Comparison of ENCODE assay signal across 18 cellular contexts in genomic region chr14:92787554-92787953, GRCh38. TPM values are rescaled to one million over a fixed set of nuclear protein-coding genes. Genes with fewer than 3 reads are reported as not detected.
A peak's percentile ranks its signal among the peaks of the same experiment; 100 is the strongest.
DNase-seq lines count a peak whose midpoint lies in the region; ATAC-seq and TF ChIP-seq lines count a peak whose summit lies in the region.
"Had no signal": no experiment of that assay in that cellular context is flagged by ENCODE, and none has a peak within 500 bp of the region (broad histone marks: within the 10 kb centered on the region; RNA-seq: fewer than 3 reads in every experiment).

No MANE protein-coding gene starts in this region.

- intact Hi-C loops in testis (cut with DNase I; ENCODE audit: low total_unique reads) = loop anchor here (10.0 kb wide), 1 partner anchor 103 kb away; no protein-coding TSS in a partner anchor

- 94 to 95% methylated on average over 2 of the region's 2 CpGs for WGBS in testis, 2 donors

- no peak overlapping the region for H3K4me2 ChIP-seq in GM23338

- peaks cover 26% of the 10 kb centered on the region for H3K4me1 Mint-ChIP-seq in activated naive CD8-positive, alpha-beta T cell treated with anti-CD3 and anti-CD28 coated beads, Interleukin-2, amount 50 U/mL, for 24 hours
- peaks cover 8% of the 10 kb centered on the region for H3K4me1 Mint-ChIP-seq in activated naive CD8-positive, alpha-beta T cell treated with anti-CD3 and anti-CD28 coated beads for 36 hours
- H3K4me1 Mint-ChIP-seq in GM23338 = peaks cover 7% of the 10 kb centered on the region; the same call in 2 of the 3 replicates
- H3K4me1 Mint-ChIP-seq in activated T-helper 17 cell treated with anti-CD3 and anti-CD28 coated beads, Interleukin-2, amount 50 U/mL, for 72 hours = no peaks in the 10 kb centered on the region
- H3K4me1 Mint-ChIP-seq: CD8-positive, alpha-beta memory T cell; H9 had no signal

- peaks cover 4% of the 10 kb centered on the region; the same call in 1 of the 2 replicates for H3K9me2 ChIP-seq in GM23338 (ENCODE audit: insufficient read depth)

- H2AFZ ChIP-seq in GM23338 = 0 out of 2 replicates have a peak overlapping the region, but pooled peaks have one; percentile 18
- H2AFZ ChIP-seq: GM23248 had no signal

- no peaks in the 10 kb centered on the region for H3K79me2 ChIP-seq in GM23338 (replicated peaks; ENCODE audit: insufficient read depth)

- ATAC-seq in activated naive CD8-positive, alpha-beta T cell treated with anti-CD3 and anti-CD28 coated beads, Interleukin-2, amount 50 U/mL, for 24 hours = peak; percentile 63
- ATAC-seq in GM23338 (no peak), HG03039 (IDR thresholded peaks at IDR 0.05; ENCODE audit: unreplicated experiment) (no peak)
- peak; percentile 65 for ATAC-seq in activated T-helper 17 cell treated with anti-CD3 and anti-CD28 coated beads, Interleukin-2, amount 50 U/mL, for 72 hours (replicated peaks)
- ATAC-seq: GM12878, HCT116 had no signal

- no peaks in the 10 kb centered on the region for H3K9me3 ChIP-seq in testis

- peaks cover 11% of the 10 kb centered on the region for H3K36me3 Mint-ChIP-seq in activated naive CD8-positive, alpha-beta T cell treated with anti-CD3 and anti-CD28 coated beads, Interleukin-2, amount 50 U/mL, for 24 hours (ENCODE audit: low read depth)
- peaks cover 10% of the 10 kb centered on the region for H3K36me3 Mint-ChIP-seq in activated naive CD8-positive, alpha-beta T cell treated with anti-CD3 and anti-CD28 coated beads for 36 hours
- peaks cover 5% of the 10 kb centered on the region; the same call in 2 of the 3 replicates for H3K36me3 Mint-ChIP-seq in GM23338 (ENCODE audit: low read depth)
- H3K36me3 Mint-ChIP-seq in activated T-helper 17 cell treated with anti-CD3 and anti-CD28 coated beads, Interleukin-2, amount 50 U/mL, for 72 hours (ENCODE audit: low read depth) = no peaks in the 10 kb centered on the region

- no peak overlapping the region for H3K4me3 Mint-ChIP-seq in activated naive CD8-positive, alpha-beta T cell treated with anti-CD3 and anti-CD28 coated beads, Interleukin-2, amount 50 U/mL, for 24 hours
- no peak overlapping the region for H3K4me3 Mint-ChIP-seq in activated naive CD8-positive, alpha-beta T cell treated with anti-CD3 and anti-CD28 coated beads for 36 hours
- H3K4me3 Mint-ChIP-seq in GM23338 = no peak overlapping the region
- no peak overlapping the region for H3K4me3 Mint-ChIP-seq in activated T-helper 17 cell treated with anti-CD3 and anti-CD28 coated beads, Interleukin-2, amount 50 U/mL, for 72 hours
- H3K4me3 Mint-ChIP-seq: CD4-positive, CD25-positive, alpha-beta regulatory T cell; CD8-positive, alpha-beta memory T cell; H9 had no signal

- H3K4me1 ChIP-seq in GM23338 (ENCODE audit: insufficient read depth) (no peaks in the 10 kb centered on the region; the same call in 1 of the 2 replicates), testis (peaks cover 19% of the 10 kb centered on the region)

- H3K4me3 ChIP-seq in GM23338 = no peak overlapping the region
- H3K4me3 ChIP-seq in testis = no peak overlapping the region
- H3K4me3 ChIP-seq: GM12878, GM23248 had no signal

- H3K27ac ChIP-seq in GM23338 (ENCODE audit: low read depth) (no peak overlapping the region), testis (peak overlapping the region; percentile 48 to 74)
- H3K27ac ChIP-seq: C4-2B, GM23248 had no signal

- no peaks in the 10 kb centered on the region for H3K27me3 Mint-ChIP-seq in activated naive CD8-positive, alpha-beta T cell treated with anti-CD3 and anti-CD28 coated beads, Interleukin-2, amount 50 U/mL, for 24 hours
- no peaks in the 10 kb centered on the region for H3K27me3 Mint-ChIP-seq in activated naive CD8-positive, alpha-beta T cell treated with anti-CD3 and anti-CD28 coated beads for 36 hours
- H3K27me3 Mint-ChIP-seq in GM23338 (ENCODE audit: insufficient read depth, low read depth, poor library complexity) = no peaks in the 10 kb centered on the region
- H3K27me3 Mint-ChIP-seq in activated T-helper 17 cell treated with anti-CD3 and anti-CD28 coated beads, Interleukin-2, amount 50 U/mL, for 72 hours = no peaks in the 10 kb centered on the region

- H3K9me3 Mint-ChIP-seq in activated naive CD8-positive, alpha-beta T cell treated with anti-CD3 and anti-CD28 coated beads, Interleukin-2, amount 50 U/mL, for 24 hours = peaks cover 30% of the 10 kb centered on the region
- peaks cover 25% of the 10 kb centered on the region for H3K9me3 Mint-ChIP-seq in activated naive CD8-positive, alpha-beta T cell treated with anti-CD3 and anti-CD28 coated beads for 36 hours
- peaks cover 9% of the 10 kb centered on the region for H3K9me3 Mint-ChIP-seq in GM23338
- peaks cover 18% of the 10 kb centered on the region for H3K9me3 Mint-ChIP-seq in activated T-helper 17 cell treated with anti-CD3 and anti-CD28 coated beads, Interleukin-2, amount 50 U/mL, for 72 hours

- no peak overlapping the region for H3K27ac Mint-ChIP-seq in activated naive CD8-positive, alpha-beta T cell treated with anti-CD3 and anti-CD28 coated beads, Interleukin-2, amount 50 U/mL, for 24 hours
- H3K27ac Mint-ChIP-seq in activated naive CD8-positive, alpha-beta T cell treated with anti-CD3 and anti-CD28 coated beads for 36 hours = no peak overlapping the region
- no peak overlapping the region for H3K27ac Mint-ChIP-seq in GM23338
- H3K27ac Mint-ChIP-seq in activated T-helper 17 cell treated with anti-CD3 and anti-CD28 coated beads, Interleukin-2, amount 50 U/mL, for 72 hours = no peak overlapping the region
- H3K27ac Mint-ChIP-seq: CD4-positive, CD25-positive, alpha-beta regulatory T cell; CD8-positive, alpha-beta memory T cell; H9 had no signal

- H3K36me3 ChIP-seq in GM23338 (ENCODE audit: insufficient read depth) (no peaks in the 10 kb centered on the region), testis (ENCODE audit: low read depth, missing control alignments) (no peaks in the 10 kb centered on the region)

- DNase-seq in activated naive CD8-positive, alpha-beta T cell treated with anti-CD3 and anti-CD28 coated beads, Interleukin-2, amount 50 U/mL, for 24 hours = no peak
- no peak for DNase-seq in activated naive CD8-positive, alpha-beta T cell treated with anti-CD3 and anti-CD28 coated beads for 36 hours
- DNase-seq in GM23338 (ENCODE audit: low spot score) = no peak
- DNase-seq in testis = no peak
- no peak for DNase-seq in NCI-H774 (lab: John Stamatoyannopoulos, UW)
- DNase-seq: CD4-positive, CD25-positive, alpha-beta regulatory T cell; CD8-positive, alpha-beta memory T cell; DMS 273 treated with DMSO at 0.1 percent for 48 hours; DMS79; EL; GDM1; GM23248; H9 had no signal

- no peak for TF ChIP-seq POLR2A in testis (IDR thresholded peaks at IDR 0.05)

- no peaks in the 10 kb centered on the region for H4K20me1 ChIP-seq in GM23338 (replicated peaks; ENCODE audit: insufficient read depth)

- no peak for TF ChIP-seq CTCF in GM23338 (conservative IDR thresholded peaks at IDR 0.05; ENCODE audit: low read depth in 2 of 2)
- no peak for TF ChIP-seq CTCF in testis (IDR thresholded peaks at IDR 0.05)

- H3K27me3 ChIP-seq in GM23338 (ENCODE audit: insufficient read depth) = no peaks in the 10 kb centered on the region
- H3K27me3 ChIP-seq in testis = no peaks in the 10 kb centered on the region

- no peaks in the 10 kb centered on the region for H3F3A ChIP-seq in GM23338 (replicated peaks; ENCODE audit: low read depth)

RNA-seq across cellular contexts. Expression of gene GOLGA5, which starts 6.6 kb away (rescaled TPM):
- 10 to 100 TPM; 14.6 to 15.9 TPM for total RNA-seq in activated naive CD8-positive, alpha-beta T cell treated with anti-CD3 and anti-CD28 coated beads for 36 hours
- 30.2 and 31.1 TPM in 2 replicates for total RNA-seq in GM23338 (2014; rRNA removed; shearing (Covaris generic))
- 26.2 and 28.6 TPM in 2 replicates for polyA plus RNA-seq in GM23338 (2016; fragmentation: Nextera tagmentation; extraction: Ambion mirVana)
- total RNA-seq in activated T-helper 17 cell treated with anti-CD3 and anti-CD28 coated beads, Interleukin-2, amount 50 U/mL, for 72 hours = 10 to 100 TPM; 18.8 to 19.5 TPM
- 10 to 100 TPM; 78.2 to 92.0 TPM for total RNA-seq in testis
- polyA plus RNA-seq in testis (ENCODE audit: insufficient read depth, low read depth, low replicate concordance) = 46.8 TPM

RNA-seq across cellular contexts. Expression of gene LGMN, which starts 39.1 kb away (rescaled TPM):
- total RNA-seq in activated naive CD8-positive, alpha-beta T cell treated with anti-CD3 and anti-CD28 coated beads for 36 hours = 1 to 10 TPM; 2.1 to 3.7 TPM
- 83.5 and 120 TPM in 2 replicates for total RNA-seq in GM23338 (2014; rRNA removed; shearing (Covaris generic))
- polyA plus RNA-seq in GM23338 (2016; fragmentation: Nextera tagmentation; extraction: Ambion mirVana) (60.0 and 62.9 TPM in 2 replicates), testis (ENCODE audit: insufficient read depth, low read depth, low replicate concordance) (88.9 TPM)
- total RNA-seq in activated T-helper 17 cell treated with anti-CD3 and anti-CD28 coated beads, Interleukin-2, amount 50 U/mL, for 72 hours = 10 to 100 TPM in 1 of 2 donors, 1 to 10 TPM in 1; 3.6 to 16.5 TPM
- total RNA-seq in testis = 100 to 1,000 TPM in 1 of 2 donors, 10 to 100 TPM in 1; 58.1 to 102 TPM

Comparison
In these comparisons a context has a peak if more than half of its experiments do, and no peak if none do; other contexts are left out.
1. ATAC-seq: peak in activated naive CD8-positive, alpha-beta T cell treated with anti-CD3 and anti-CD28 coated beads, Interleukin-2, amount 50 U/mL, for 24 hours (single experiment) and activated T-helper 17 cell treated with anti-CD3 and anti-CD28 coated beads, Interleukin-2, amount 50 U/mL, for 72 hours (single experiment); none in GM23338 (single experiment) and HG03039 (single experiment).